Comparison of ENCODE assay signal across 7 cellular contexts in the genomic region with DNA sequence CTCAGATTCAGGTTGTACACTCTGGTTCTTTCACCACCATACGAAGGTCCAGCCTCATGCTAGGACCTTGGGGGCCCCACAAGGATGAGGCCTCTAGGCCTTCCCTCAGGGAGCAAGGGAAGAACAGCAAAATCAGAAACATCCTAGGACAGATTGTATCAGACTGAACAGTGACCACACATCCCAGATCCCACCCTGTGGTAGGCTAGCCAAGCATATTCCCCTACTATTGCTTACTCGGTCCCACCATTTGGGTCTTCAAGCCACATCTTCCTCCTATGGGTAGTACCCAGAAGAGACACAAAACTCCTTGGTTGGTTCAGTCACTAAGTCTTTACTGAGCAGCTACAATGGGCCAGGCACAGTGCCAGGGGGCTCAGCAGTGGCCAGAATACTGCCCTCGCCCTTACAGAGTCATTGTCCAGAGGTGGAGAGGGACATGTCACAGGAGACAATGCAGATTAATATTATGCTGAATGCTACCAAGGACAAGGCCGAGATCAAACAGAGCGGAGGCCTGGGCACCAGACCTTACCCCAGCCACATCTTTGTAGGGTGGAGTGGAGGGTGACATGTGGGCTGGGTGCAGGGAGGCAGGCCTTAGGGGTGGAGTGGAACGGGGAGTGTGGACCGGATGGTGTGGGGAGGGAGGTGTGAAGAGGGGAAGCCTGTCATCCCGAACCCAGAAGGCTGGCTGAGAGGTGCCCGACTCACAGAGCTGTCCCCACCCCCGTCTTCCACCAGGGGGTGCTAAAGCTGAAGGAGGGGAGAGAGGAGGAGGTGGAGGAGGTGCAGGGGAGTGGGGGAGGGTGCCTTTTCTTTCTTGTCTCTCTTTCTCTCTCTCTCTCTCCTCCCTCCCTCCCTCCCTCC. TPM values are rescaled to one million over a fixed set of nuclear protein-coding genes. Genes with fewer than 3 reads are reported as not detected.
DNase-seq lines count a peak whose midpoint lies in the region; ATAC-seq and TF ChIP-seq lines count a peak whose summit lies in the region.

No MANE protein-coding gene starts in this region.

- H3K9me3 ChIP-seq in left lung = no peaks in the 10 kb centered on the region

- no peaks in the 10 kb centered on the region for H3K36me3 ChIP-seq in left lung

- TF ChIP-seq CTCF in GM12873 (IDR thresholded peaks at IDR 0.05; ENCODE audit: insufficient read depth, low read depth, low read length, missing control alignments) = peak; percentile 86
- TF ChIP-seq CTCF in left lung (IDR thresholded peaks at IDR 0.05) = peak; percentile 45 to 79

- no peak overlapping the region for H3K4me3 ChIP-seq in left lung

- H3K27ac ChIP-seq in left lung = peak overlapping the region in 1 of 2 donors; percentile 64

- ATAC-seq in HG02973 (IDR thresholded peaks at IDR 0.05; ENCODE audit: unreplicated experiment) (peak; percentile 52), left lung (peak; percentile 72)

- H3K27me3 ChIP-seq in left lung = no peaks in the 10 kb centered on the region

- peaks cover 8 to 94% of the 10 kb centered on the region in 2 donors for H3K4me1 ChIP-seq in left lung

- intact Hi-C loops in left lung (cut with DNase I) = loop anchor here in 1 of 2 donors (10.0 kb wide), 1 partner anchor 71 kb away; the partner anchor contains the start of gene BRPF3

- DNase-seq in NCI-H2227 treated with DMSO at 0.1 percent for 48 hours (lab: John Stamatoyannopoulos, UW) = peak; percentile 35
- peak; percentile 89 for DNase-seq in activated CD4-positive, CD25-positive, alpha-beta regulatory T cell treated with anti-CD3 and anti-CD28 coated beads, Interleukin-2, amount 50 U/mL, for 72 hours
- peak; percentile 89 for DNase-seq in central memory CD4-positive, alpha-beta T cell
- DNase-seq in left lung = peak; percentile 88 to 91
- peak; percentile 82 to 88 for DNase-seq in stimulated activated CD4-positive, alpha-beta T cell treated with anti-CD3 and anti-CD28 coated beads, Interleukin-4, amount 100 ng/mL, for 4 hours

RNA-seq across cellular contexts. Expression of gene MAPK13, which starts 6.8 kb away (rescaled TPM):
- 10 to 100 TPM; 83.2 to 89.7 TPM for total RNA-seq in left lung

Comparison
In these comparisons a context has a peak if more than half of its experiments do, and no peak if none do; other contexts are left out.
1. DNase-seq: peak in every context shown above with its lines; median percentile 90 in left lung; 89 in activated CD4-positive, CD25-positive, alpha-beta regulatory T cell treated with anti-CD3 and anti-CD28 coated beads, Interleukin-2, amount 50 U/mL, for 72 hours; 89 in central memory CD4-positive, alpha-beta T cell; 85 in stimulated activated CD4-positive, alpha-beta T cell treated with anti-CD3 and anti-CD28 coated beads, Interleukin-4, amount 100 ng/mL, for 4 hours; 35 in NCI-H2227 treated with DMSO at 0.1 percent for 48 hours.